1 cellular context compared by ENCODE assay signal in genomic region chr21:44065428-44065827, GRCh38.
TF ChIP-seq lines count a peak whose summit lies in the region.

No MANE protein-coding gene starts in this region.

TF ChIP-seq in GM23338, 12 proteins besides CTCF, POLR2A, EP300 and RAD21 (continued from another document):
- TF ChIP-seq REST (IDR thresholded peaks at IDR 0.05; ENCODE audit: unreplicated experiment) (no peak), ETS1 (IDR thresholded peaks at IDR 0.05) (no peak), NANOG (IDR thresholded peaks at IDR 0.05; ENCODE audit: borderline replicate concordance) (no peak), ZNF462 (CRISPR knock-in tag; IDR thresholded peaks at IDR 0.05) (no peak), STAT1 (IDR thresholded peaks at IDR 0.05; ENCODE audit: unreplicated experiment) (no peak)
